26 cellular contexts compared by ENCODE assay signal in genomic region chr13:40384976-40385857, GRCh38.
A peak's percentile ranks its signal among the peaks of the same experiment; 100 is the strongest.
DNase-seq lines count a peak whose midpoint lies in the region; ATAC-seq and TF ChIP-seq lines count a peak whose summit lies in the region.
"Had no signal": no experiment of that assay in that cellular context is flagged by ENCODE, and none has a peak within 500 bp of the region (broad histone marks: within the 10 kb centered on the region; RNA-seq: fewer than 3 reads in every experiment).

No MANE protein-coding gene starts in this region.

- H3K27me3 ChIP-seq in layer of hippocampus (ENCODE audit: control insufficient read depth, insufficient read depth, low read length) = no peaks in the 10 kb centered on the region
- no peaks in the 10 kb centered on the region for H3K27me3 ChIP-seq in smooth muscle cell (ENCODE audit: low read depth)
- H3K27me3 ChIP-seq in effector memory CD4-positive, alpha-beta T cell (replicated peaks; ENCODE audit: control insufficient read depth, insufficient read depth, low read length, poor library complexity, severe bottlenecking) = no peaks in the 10 kb centered on the region
- H3K27me3 ChIP-seq: BE2C, heart left ventricle, Peyer's patch had no signal

- intact Hi-C loops in activated CD4-positive, alpha-beta T cell treated with anti-CD3 and anti-CD28 coated beads for 36 hours (cut with DNase I, micrococcal nuclease) = loop anchor here (5.0 kb wide), 4 partner anchors 52 to 392 kb away; no protein-coding TSS in a partner anchor
- intact Hi-C loops in activated T-helper 2 cell treated with anti-CD3 and anti-CD28 coated beads, Interferon-gamma antibody, Interleukin-2, Interleukin-4, amounts not matched to agents 10 μg/mL and 5 μg/mL and 100 μg/mL, durations not matched to agents 14 hours and 24 hours and 36 hours (cut with micrococcal nuclease) = loop anchor here (5.0 to 10.0 kb wide), 5 partner anchors 130 to 1348 kb away; partner anchors contain the start of genes MRPS31, NHLRC3 and PROSER1

- H3K4me2 ChIP-seq in smooth muscle cell = peak overlapping the region; percentile 46
- H3K4me2 ChIP-seq: SK-N-SH had no signal

- no peaks in the 10 kb centered on the region for H3K27me3 Mint-ChIP-seq in activated CD4-positive, alpha-beta T cell treated with anti-CD3 and anti-CD28 coated beads, Interleukin-2, amount 10 ng/mL, durations not matched to agents 7 days and 5 days
- H3K27me3 Mint-ChIP-seq in activated CD4-positive, alpha-beta T cell treated with anti-CD3 and anti-CD28 coated beads for 36 hours = no peaks in the 10 kb centered on the region
- no peaks in the 10 kb centered on the region for H3K27me3 Mint-ChIP-seq in activated T-helper 2 cell treated with anti-CD3 and anti-CD28 coated beads, Interferon-gamma antibody, Interleukin-2, Interleukin-4, amounts not matched to agents 10 μg/mL and 5 μg/mL and 100 μg/mL, durations not matched to agents 14 hours and 24 hours and 36 hours (ENCODE audit: low read depth)

- TF ChIP-seq CTCF in smooth muscle cell (IDR thresholded peaks at IDR 0.05; ENCODE audit: borderline replicate concordance, insufficient read depth, poor library complexity, severe bottlenecking) = no peak

- WGBS in smooth muscle cell (ENCODE audit: low lambda C conversion rate) = 63% methylated on average over 6 of the region's 6 CpGs

- H2AFZ ChIP-seq in smooth muscle cell (ENCODE audit: low read depth) = peak overlapping the region; percentile 61
- H2AFZ ChIP-seq: parathyroid adenoma had no signal

- no peak overlapping the region for H3K4me3 ChIP-seq in smooth muscle cell
- no peak overlapping the region for H3K4me3 ChIP-seq in effector memory CD4-positive, alpha-beta T cell (ENCODE audit: insufficient read depth, low read depth, low read length, poor library complexity, severe bottlenecking)
- H3K4me3 ChIP-seq: heart left ventricle, Peyer's patch had no signal

- peak overlapping the region; percentile 14 for H3K27ac Mint-ChIP-seq in activated CD4-positive, alpha-beta T cell treated with anti-CD3 and anti-CD28 coated beads, Interleukin-2, amount 10 ng/mL, durations not matched to agents 7 days and 5 days
- H3K27ac Mint-ChIP-seq in activated CD4-positive, alpha-beta T cell treated with anti-CD3 and anti-CD28 coated beads for 36 hours = no peak overlapping the region
- H3K27ac Mint-ChIP-seq in activated T-helper 2 cell treated with anti-CD3 and anti-CD28 coated beads, Interferon-gamma antibody, Interleukin-2, Interleukin-4, amounts not matched to agents 10 μg/mL and 5 μg/mL and 100 μg/mL, durations not matched to agents 14 hours and 24 hours and 36 hours = peak overlapping the region; percentile 11

- H3K27ac ChIP-seq in layer of hippocampus (ENCODE audit: low read depth, low read length) (peak overlapping the region; percentile 49), smooth muscle cell (ENCODE audit: low read depth) (peak overlapping the region; percentile 64)
- H3K27ac ChIP-seq in effector memory CD4-positive, alpha-beta T cell (ENCODE audit: insufficient read depth, low read length, poor library complexity, severe bottlenecking) = no peak overlapping the region
- H3K27ac ChIP-seq: heart left ventricle, parathyroid adenoma, Peyer's patch had no signal

- no peak for DNase-seq in activated CD4-positive, alpha-beta T cell treated with anti-CD3 and anti-CD28 coated beads, Interleukin-2, amount 10 ng/mL, durations not matched to agents 7 days and 5 days
- DNase-seq in activated CD4-positive, alpha-beta T cell treated with anti-CD3 and anti-CD28 coated beads for 36 hours = no peak
- no peak for DNase-seq in activated T-helper 2 cell treated with anti-CD3 and anti-CD28 coated beads, Interferon-gamma antibody, Interleukin-2, Interleukin-4, amounts not matched to agents 10 μg/mL and 5 μg/mL and 100 μg/mL, durations not matched to agents 14 hours and 24 hours and 36 hours (ENCODE audit: low spot score)
- DNase-seq in smooth muscle cell (lab: John Stamatoyannopoulos, UW; ENCODE audit: unreplicated experiment) = no peak
- DNase-seq in midbrain (lab: John Stamatoyannopoulos, UW) = no peak
- DNase-seq in effector memory CD4-positive, alpha-beta T cell = no peak
- DNase-seq: amygdala; BE2C; cerebellar nuclear complex; DMS 273 treated with DMSO at 0.1 percent for 48 hours; effector CD8-positive, alpha-beta T cell; GF-D8; GOT3; heart left ventricle; left ventricle myocardium superior; NCI-H1105 treated with DMSO at 0.1 percent for 48 hours; NCI-H2171 treated with DMSO at 0.1 percent for 48 hours; NCI-H748 treated with DMSO at 0.1 percent for 48 hours; Peyer's patch; SK-N-SH; stimulated activated CD4-positive, alpha-beta T cell treated with anti-CD3 and anti-CD28 coated beads, Interleukin-2, amount 100 ng/mL, for 48 hours; T1000 had no signal

- H3F3A ChIP-seq in smooth muscle cell (ENCODE audit: low read depth) = peaks cover 7% of the 10 kb centered on the region

- peaks cover 52% of the 10 kb centered on the region for H3K4me1 Mint-ChIP-seq in activated CD4-positive, alpha-beta T cell treated with anti-CD3 and anti-CD28 coated beads, Interleukin-2, amount 10 ng/mL, durations not matched to agents 7 days and 5 days
- H3K4me1 Mint-ChIP-seq in activated CD4-positive, alpha-beta T cell treated with anti-CD3 and anti-CD28 coated beads for 36 hours = peaks cover 38% of the 10 kb centered on the region
- H3K4me1 Mint-ChIP-seq in activated T-helper 2 cell treated with anti-CD3 and anti-CD28 coated beads, Interferon-gamma antibody, Interleukin-2, Interleukin-4, amounts not matched to agents 10 μg/mL and 5 μg/mL and 100 μg/mL, durations not matched to agents 14 hours and 24 hours and 36 hours (ENCODE audit: low read depth) = peaks cover 32% of the 10 kb centered on the region

- H3K9me3 ChIP-seq in smooth muscle cell (replicated peaks; ENCODE audit: low read depth) = no peaks in the 10 kb centered on the region
- no peaks in the 10 kb centered on the region for H3K9me3 ChIP-seq in effector memory CD4-positive, alpha-beta T cell (ENCODE audit: control insufficient read depth, low read length)
- H3K9me3 ChIP-seq: BE2C, heart left ventricle, Peyer's patch, SK-N-SH had no signal

- H4K20me1 ChIP-seq in smooth muscle cell (ENCODE audit: low read depth) = no peaks in the 10 kb centered on the region

- POLR2A ChIA-PET in activated CD4-positive, alpha-beta T cell treated with anti-CD3 and anti-CD28 coated beads, Interleukin-2, amount 10 ng/mL, durations not matched to agents 7 days and 5 days (lab: Charles Lee) = no interaction called here
- POLR2A ChIA-PET in activated CD4-positive, alpha-beta T cell treated with anti-CD3 and anti-CD28 coated beads for 36 hours (lab: Charles Lee) = no interaction called here

- no peaks in the 10 kb centered on the region for H3K79me2 ChIP-seq in smooth muscle cell (ENCODE audit: low read depth)
- H3K79me2 ChIP-seq: parathyroid adenoma had no signal

- H3K9ac ChIP-seq in smooth muscle cell (ENCODE audit: low read depth) = no peak overlapping the region
- H3K9ac ChIP-seq: parathyroid adenoma, SK-N-SH had no signal

- no peaks in the 10 kb centered on the region for H3K36me3 ChIP-seq in smooth muscle cell (ENCODE audit: low read depth)
- no peaks in the 10 kb centered on the region for H3K36me3 ChIP-seq in effector memory CD4-positive, alpha-beta T cell (ENCODE audit: control insufficient read depth, insufficient read depth, low read length)
- H3K36me3 ChIP-seq: BE2C, heart left ventricle, Peyer's patch had no signal

- peaks cover 5% of the 10 kb centered on the region for H3K9me3 Mint-ChIP-seq in activated CD4-positive, alpha-beta T cell treated with anti-CD3 and anti-CD28 coated beads, Interleukin-2, amount 10 ng/mL, durations not matched to agents 7 days and 5 days
- peaks cover 5% of the 10 kb centered on the region for H3K9me3 Mint-ChIP-seq in activated CD4-positive, alpha-beta T cell treated with anti-CD3 and anti-CD28 coated beads for 36 hours (ENCODE audit: low read depth)
- no peaks in the 10 kb centered on the region for H3K9me3 Mint-ChIP-seq in activated T-helper 2 cell treated with anti-CD3 and anti-CD28 coated beads, Interferon-gamma antibody, Interleukin-2, Interleukin-4, amounts not matched to agents 10 μg/mL and 5 μg/mL and 100 μg/mL, durations not matched to agents 14 hours and 24 hours and 36 hours

- H3K4me3 Mint-ChIP-seq in activated CD4-positive, alpha-beta T cell treated with anti-CD3 and anti-CD28 coated beads, Interleukin-2, amount 10 ng/mL, durations not matched to agents 7 days and 5 days = no peak overlapping the region
- no peak overlapping the region for H3K4me3 Mint-ChIP-seq in activated CD4-positive, alpha-beta T cell treated with anti-CD3 and anti-CD28 coated beads for 36 hours
- no peak overlapping the region for H3K4me3 Mint-ChIP-seq in activated T-helper 2 cell treated with anti-CD3 and anti-CD28 coated beads, Interferon-gamma antibody, Interleukin-2, Interleukin-4, amounts not matched to agents 10 μg/mL and 5 μg/mL and 100 μg/mL, durations not matched to agents 14 hours and 24 hours and 36 hours (ENCODE audit: low read depth)

- CTCF ChIA-PET in activated CD4-positive, alpha-beta T cell treated with anti-CD3 and anti-CD28 coated beads, Interleukin-2, amount 10 ng/mL, durations not matched to agents 7 days and 5 days (lab: Charles Lee) = interaction anchor here (0.6 to 0.7 kb wide), 2 partner anchors 398 to 454 kb away, joined by 3 read pairs; no protein-coding TSS in a partner anchor
- CTCF ChIA-PET in activated CD4-positive, alpha-beta T cell treated with anti-CD3 and anti-CD28 coated beads for 36 hours (lab: Charles Lee) = interaction anchor here (0.7 kb wide), 1 partner anchor 123 kb away, joined by 3 read pairs; no protein-coding TSS in a partner anchor

- no peak for ATAC-seq in activated CD4-positive, alpha-beta T cell treated with anti-CD3 and anti-CD28 coated beads for 36 hours
- no peak for ATAC-seq in HG02885 (IDR thresholded peaks at IDR 0.05; ENCODE audit: poor library complexity, unreplicated experiment)
- ATAC-seq: activated CD4-positive, CD25-positive, alpha-beta regulatory T cell treated with anti-CD3 and anti-CD28 coated beads, Interleukin-2, amount 50 U/mL, for 24 hours; heart left ventricle; left ventricle myocardium superior had no signal

- H3K4me1 ChIP-seq in smooth muscle cell (ENCODE audit: low read depth) = peaks cover 25% of the 10 kb centered on the region
- peaks cover 12% of the 10 kb centered on the region for H3K4me1 ChIP-seq in effector memory CD4-positive, alpha-beta T cell (ENCODE audit: control insufficient read depth, insufficient read depth, low read length, poor library complexity, severe bottlenecking)
- H3K4me1 ChIP-seq: BE2C, parathyroid adenoma, Peyer's patch had no signal

- H3K36me3 Mint-ChIP-seq in activated CD4-positive, alpha-beta T cell treated with anti-CD3 and anti-CD28 coated beads, Interleukin-2, amount 10 ng/mL, durations not matched to agents 7 days and 5 days (ENCODE audit: low read depth) = peaks cover 15% of the 10 kb centered on the region
- peaks cover 7% of the 10 kb centered on the region for H3K36me3 Mint-ChIP-seq in activated CD4-positive, alpha-beta T cell treated with anti-CD3 and anti-CD28 coated beads for 36 hours (ENCODE audit: low read depth)
- peaks cover 8% of the 10 kb centered on the region for H3K36me3 Mint-ChIP-seq in activated T-helper 2 cell treated with anti-CD3 and anti-CD28 coated beads, Interferon-gamma antibody, Interleukin-2, Interleukin-4, amounts not matched to agents 10 μg/mL and 5 μg/mL and 100 μg/mL, durations not matched to agents 14 hours and 24 hours and 36 hours (ENCODE audit: low read depth)
